Comparison of ENCODE assay signal across 29 cellular contexts in genomic region chr21:45362077-45362747, GRCh38. TPM values are rescaled to one million over a fixed set of nuclear protein-coding genes. Genes with fewer than 3 reads are reported as not detected.
DNase-seq lines count a peak whose midpoint lies in the region; ATAC-seq, FAIRE-seq and TF ChIP-seq lines count a peak whose summit lies in the region.
"Had no signal": no experiment of that assay in that cellular context is flagged by ENCODE, and none has a peak within 500 bp of the region (broad histone marks: within the 10 kb centered on the region; RNA-seq: fewer than 3 reads in every experiment).

No MANE protein-coding gene starts in this region.

- no peaks in the 10 kb centered on the region for H3K36me3 Mint-ChIP-seq in HFFc6 (ENCODE audit: low read depth)
- no peaks in the 10 kb centered on the region for H3K36me3 Mint-ChIP-seq in osteocyte (ENCODE audit: unreplicated experiment)
- H3K36me3 Mint-ChIP-seq: activated CD4-positive, alpha-beta memory T cell treated with anti-CD3 and anti-CD28 coated beads for 36 hours; brain had no signal

- TF ChIP-seq RAD21 in A549 (conservative IDR thresholded peaks at IDR 0.05 in 1 of 2, IDR thresholded peaks at IDR 0.05 in 1 of 2) = no peak

- H3K27ac ChIP-seq in A549 (peak overlapping the region; percentile 98 to 99), coronary artery (peak overlapping the region; percentile 53 to 95)
- H3K27ac ChIP-seq: epithelial cell of prostate, hepatocyte, neutrophil, psoas muscle had no signal

- DNase-seq in A549 (ENCODE audit: low read depth in 1 of 2, low spot score in 1 of 2) (no peak), HFFc6 (no peak), coronary artery (ENCODE audit: low spot score) (no peak), osteocyte (ENCODE audit: extremely low spot score, unreplicated experiment) (no peak), NCI-H510A (lab: John Stamatoyannopoulos, UW) (no peak)
- no peak for DNase-seq in stimulated activated CD4-positive, alpha-beta T cell treated with anti-CD3 and anti-CD28 coated beads, Interleukin-2, amount 100 ng/mL, for 48 hours
- DNase-seq: ACHN; activated CD4-positive, alpha-beta memory T cell treated with anti-CD3 and anti-CD28 coated beads for 36 hours; activated CD4-positive, alpha-beta T cell treated with anti-CD3 and anti-CD28 coated beads for 1 hour; activated naive CD4-positive, alpha-beta T cell treated with Interleukin-2 at 50 U/mL for 16 hours; BE2C; DMS153; effector CD4-positive, alpha-beta T cell; HCEC 1CT; Kasumi-1; NCI-H1417 treated with DMSO at 0.1 percent for 48 hours; NCI-H2029 treated with DMSO at 0.1 percent for 48 hours; NCI-H526; PC-9; SHP77; stimulated activated CD4-positive, alpha-beta T cell treated with anti-CD3 and anti-CD28 coated beads, Interleukin-15, amount 100 ng/mL, for 24 hours had no signal

- CTCF ChIA-PET in A549 (lab: Yijun Ruan, JAX) = interaction anchor here (1.3 to 2.0 kb wide), 2 partner anchors 39 to 69 kb away, joined by 4 to 9 read pairs; no protein-coding TSS in a partner anchor

- H3K4me3 ChIP-seq in A549 = no peak overlapping the region
- H3K4me3 ChIP-seq in coronary artery = no peak overlapping the region
- H3K4me3 ChIP-seq: hepatocyte, PC-9, psoas muscle had no signal

- no peak for TF ChIP-seq POLR2A in A549 (IDR thresholded peaks at IDR 0.05; ENCODE audit: low read length)

- H3K27ac Mint-ChIP-seq in HFFc6 = peak overlapping the region; percentile 55
- H3K27ac Mint-ChIP-seq in osteocyte (ENCODE audit: unreplicated experiment) = peak overlapping the region; percentile 66
- H3K27ac Mint-ChIP-seq: activated CD4-positive, alpha-beta memory T cell treated with anti-CD3 and anti-CD28 coated beads for 36 hours; stimulated activated effector memory CD8-positive, alpha-beta T cell treated with anti-CD3 and anti-CD28 coated beads, Interleukin-12 subunit alpha, Interleukin-12 subunit beta, amount 100 ng/mL, for 72 hours had no signal

- peaks cover 8% of the 10 kb centered on the region for H3K27me3 Mint-ChIP-seq in HFFc6 (ENCODE audit: insufficient read depth)
- no peaks in the 10 kb centered on the region for H3K27me3 Mint-ChIP-seq in osteocyte (ENCODE audit: unreplicated experiment)

- H3K9me3 ChIP-seq in A549 = no peaks in the 10 kb centered on the region
- H3K9me3 ChIP-seq: BE2C, neutrophil, psoas muscle had no signal

- no peak overlapping the region for H3K4me2 ChIP-seq in A549
- H3K4me2 ChIP-seq: hepatocyte, PC-9 had no signal

- no peak for TF ChIP-seq EP300 in A549 (IDR thresholded peaks at IDR 0.05)

- 91% methylated on average over 12 of the region's 15 CpGs for WGBS in A549 (ENCODE audit: missing lambda C conversion rate)

- TF ChIP-seq CTCF in A549 (IDR thresholded peaks at IDR 0.05) (no peak), HFFc6 (IDR thresholded peaks at IDR 0.05) (no peak), coronary artery (IDR thresholded peaks at IDR 0.05) (no peak), osteocyte (IDR thresholded peaks at IDR 0.05) (no peak)

- H3K4me1 ChIP-seq in A549 = peaks cover 57% of the 10 kb centered on the region

- peaks cover 48% of the 10 kb centered on the region for H3K4me1 Mint-ChIP-seq in HFFc6 (ENCODE audit: low read depth)
- H3K4me1 Mint-ChIP-seq in osteocyte (ENCODE audit: unreplicated experiment) = peaks cover 69% of the 10 kb centered on the region

- H3K9me3 Mint-ChIP-seq in HFFc6 = no peaks in the 10 kb centered on the region
- H3K9me3 Mint-ChIP-seq in osteocyte (ENCODE audit: unreplicated experiment) = no peaks in the 10 kb centered on the region
- H3K9me3 Mint-ChIP-seq: activated CD4-positive, alpha-beta memory T cell treated with anti-CD3 and anti-CD28 coated beads for 36 hours; stimulated activated effector memory CD8-positive, alpha-beta T cell treated with anti-CD3 and anti-CD28 coated beads, Interleukin-12 subunit alpha, Interleukin-12 subunit beta, amount 100 ng/mL, for 72 hours had no signal

- no peak for FAIRE-seq in A549 (lab: Jason Lieb, UNC)
- FAIRE-seq: GM12891 had no signal

- H3K4me3 Mint-ChIP-seq in HFFc6 (no peak overlapping the region), osteocyte (ENCODE audit: unreplicated experiment) (no peak overlapping the region)
- H3K4me3 Mint-ChIP-seq: activated CD4-positive, alpha-beta memory T cell treated with anti-CD3 and anti-CD28 coated beads for 36 hours; brain; stimulated activated effector memory CD8-positive, alpha-beta T cell treated with anti-CD3 and anti-CD28 coated beads, Interleukin-12 subunit alpha, Interleukin-12 subunit beta, amount 100 ng/mL, for 72 hours had no signal

- ATAC-seq in A549 (no peak), GM18517 (IDR thresholded peaks at IDR 0.05; ENCODE audit: unreplicated experiment) (no peak)
- ATAC-seq: psoas muscle; stimulated activated effector memory CD8-positive, alpha-beta T cell treated with anti-CD3 and anti-CD28 coated beads, Interleukin-12 subunit alpha, Interleukin-12 subunit beta, amount 100 ng/mL, for 72 hours had no signal

- POLR2A ChIA-PET in A549 (lab: Yijun Ruan, JAX) = no interaction called here

TF ChIP-seq in A549, 52 proteins besides CTCF, POLR2A, EP300 and RAD21:
- TF ChIP-seq RCOR1 (IDR thresholded peaks at IDR 0.05; ENCODE audit: low read depth, low read length) (no peak), CBX8 (IDR thresholded peaks at IDR 0.05) (no peak), PBX3 (IDR thresholded peaks at IDR 0.05) (no peak), HOXA7 (CRISPR knock-in tag; IDR thresholded peaks at IDR 0.05) (no peak), CHD4 (IDR thresholded peaks at IDR 0.05; ENCODE audit: borderline replicate concordance) (no peak), JUNB (IDR thresholded peaks at IDR 0.05) (no peak), NR3C1 (IDR thresholded peaks at IDR 0.05) (no peak), HOXB5 (CRISPR knock-in tag; IDR thresholded peaks at IDR 0.05) (no peak), EHMT2 (IDR thresholded peaks at IDR 0.05; ENCODE audit: low read depth) (no peak), RNF2 (IDR thresholded peaks at IDR 0.05; ENCODE audit: borderline replicate concordance, low read depth) (no peak), MYC (IDR thresholded peaks at IDR 0.05; ENCODE audit: borderline replicate concordance, low read length) (no peak), HMGXB4 (CRISPR knock-in tag; IDR thresholded peaks at IDR 0.05; ENCODE audit: borderline replicate concordance) (no peak), FOSB (CRISPR knock-in tag; IDR thresholded peaks at IDR 0.05) (no peak), E2F6 (IDR thresholded peaks at IDR 0.05; ENCODE audit: borderline replicate concordance, low read depth) (no peak), HDAC2 (IDR thresholded peaks at IDR 0.05) (no peak)

RNA-seq across cellular contexts. Expression of gene COL18A1, which starts 42.8 kb away (rescaled TPM):
- 17.3 and 19.0 TPM in 2 replicates for polyA plus RNA-seq in A549 (2011; rRNA removed)
- 47.3 and 74.4 TPM in 2 replicates for polyA plus RNA-seq in A549 (2012; cell fraction: cytosol; rRNA removed)
- 362 and 470 TPM in 2 replicates for polyA plus RNA-seq in A549 (2012; cell fraction: nucleus; rRNA removed)
- 76.7 to 89.7 TPM (median 88.4 TPM) in 3 replicates for polyA plus RNA-seq in A549 (2017; fragmentation: RNase III; extraction: RNeasy Plus Mini Kit Qiagen cat#74134 plus additional on column Dnase treatment)
- 8.7 and 14.0 TPM in 2 replicates for polyA minus RNA-seq in A549 (2011; rRNA and poly(A)+ RNA removed)
- total RNA-seq in HFFc6 (2021; fragmentation: NEBNext Ultra II Directional; extraction: Animal tissue kit (Norgen Biotek cat#: 25700)) = 10 to 100 TPM; 39.8 to 93.5 (median 86.8) TPM
- 515 and 555 TPM in 2 replicates for total RNA-seq in osteocyte
